1 cellular context compared by ENCODE assay signal in the genomic region with DNA sequence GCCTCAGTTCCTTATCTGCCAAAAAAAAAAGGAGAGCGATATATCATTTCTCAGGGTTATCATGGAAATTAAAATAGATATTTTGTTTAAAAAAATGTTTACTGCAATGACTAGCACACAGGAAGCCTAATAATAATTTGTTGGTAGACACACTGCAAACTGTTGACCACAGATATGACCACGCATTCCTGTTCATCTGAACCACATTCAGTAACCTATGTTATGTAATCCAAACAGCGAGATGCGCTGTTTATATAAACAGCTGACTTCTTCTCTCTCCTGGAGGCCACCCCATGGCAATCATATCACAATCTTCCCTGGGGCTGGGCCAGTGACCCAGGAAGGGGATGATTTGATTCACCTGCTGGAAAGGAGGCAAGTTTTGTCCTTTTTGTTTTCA.
TF ChIP-seq lines count a peak whose summit lies in the region.

No MANE protein-coding gene starts in this region.

TF ChIP-seq in IMR-90, 13 proteins besides CTCF, POLR2A, EP300 and RAD21 (continued from another document):
- TF ChIP-seq ELK1 (IDR thresholded peaks at IDR 0.05; ENCODE audit: borderline replicate concordance, low read depth, low read length) = no peak
- no peak for TF ChIP-seq CHD1 (IDR thresholded peaks at IDR 0.05; ENCODE audit: low read depth, low read length)
- TF ChIP-seq MXI1 (IDR thresholded peaks at IDR 0.05; ENCODE audit: borderline replicate concordance, low read depth, low read length) = no peak
- TF ChIP-seq MAZ (IDR thresholded peaks at IDR 0.05; ENCODE audit: borderline replicate concordance, low read depth, low read length) = no peak
- no peak for TF ChIP-seq SMC3 (IDR thresholded peaks at IDR 0.05; ENCODE audit: low read depth, low read length)
- no peak for TF ChIP-seq FOS (IDR thresholded peaks at IDR 0.05; ENCODE audit: low read depth, low read length)
- TF ChIP-seq BHLHE40 (IDR thresholded peaks at IDR 0.05; ENCODE audit: low read depth, low read length) = no peak
